ENCODE assay signal across 9 cellular contexts in genomic region chr17:1259910-1260389, GRCh38. TPM values are rescaled to one million over a fixed set of nuclear protein-coding genes. Genes with fewer than 3 reads are reported as not detected.
A peak's percentile ranks its signal among the peaks of the same experiment; 100 is the strongest.
DNase-seq lines count a peak whose midpoint lies in the region; ATAC-seq and TF ChIP-seq lines count a peak whose summit lies in the region.
"Had no signal": no experiment of that assay in that cellular context is flagged by ENCODE, and none has a peak within 500 bp of the region (broad histone marks: within the 10 kb centered on the region; RNA-seq: fewer than 3 reads in every experiment).

No MANE protein-coding gene starts in this region.

- intact Hi-C loops in posterior cingulate gyrus (cut with DNase I) = loop anchor here (1.0 to 10.0 kb wide), 2 partner anchors 72 to 255 kb away; partner anchors contain the start of gene INPP5K

- no peak overlapping the region for H3K27ac ChIP-seq in SJCRH30

- H3K27me3 Mint-ChIP-seq in progenitor cell of endocrine pancreas = peaks cover 29% of the 10 kb centered on the region

- peak overlapping the region; percentile 72 for H3K4me3 Mint-ChIP-seq in progenitor cell of endocrine pancreas (ENCODE audit: low read depth)

- H3K27me3 ChIP-seq in SJCRH30 = no peaks in the 10 kb centered on the region

- ATAC-seq in HG02870 (IDR thresholded peaks at IDR 0.05; ENCODE audit: unreplicated experiment) = no peak

- no peaks in the 10 kb centered on the region for H3K9me3 ChIP-seq in SJCRH30 (replicated peaks)

- H3K36me3 ChIP-seq in SJCRH30 = no peaks in the 10 kb centered on the region

- no peaks in the 10 kb centered on the region for H3K4me1 ChIP-seq in SJCRH30

- H3K9me3 Mint-ChIP-seq in progenitor cell of endocrine pancreas (ENCODE audit: low read depth) = no peaks in the 10 kb centered on the region

- DNase-seq in SJCRH30 (no peak), fibroblast of mammary gland (ENCODE audit: low read depth) (peak; percentile 30), progenitor cell of endocrine pancreas (ENCODE audit: low spot score, unreplicated experiment) (no peak), hippocampal formation (lab: John Stamatoyannopoulos, UW) (no peak), dedifferentiated amniotic fluid mesenchymal stem cell (ENCODE audit: extremely low spot score) (no peak), posterior cingulate gyrus (no peak)

- peaks cover 7% of the 10 kb centered on the region for H3K4me1 Mint-ChIP-seq in progenitor cell of endocrine pancreas (ENCODE audit: low read depth)

- no peak for TF ChIP-seq CTCF in fibroblast of mammary gland (conservative IDR thresholded peaks at IDR 0.05; ENCODE audit: control insufficient read depth, insufficient read depth, low read depth, low read length)
- TF ChIP-seq CTCF in progenitor cell of endocrine pancreas (IDR thresholded peaks at IDR 0.05; ENCODE audit: unreplicated experiment) = no peak

- H3K36me3 Mint-ChIP-seq in progenitor cell of endocrine pancreas (ENCODE audit: insufficient read depth) = no peaks in the 10 kb centered on the region

- H3K4me3 ChIP-seq in GM08714 (ENCODE audit: low read length) (peak overlapping the region; percentile 33; the same call in 1 of the 2 replicates), SJCRH30 (peak overlapping the region; percentile 37), fibroblast of mammary gland (ENCODE audit: control insufficient read depth, low read depth, low read length) (peak overlapping the region; percentile 55)

- H3K27ac Mint-ChIP-seq in progenitor cell of endocrine pancreas = no peak overlapping the region

RNA-seq across cellular contexts. Expression of gene BHLHA9, which starts 10.3 kb away (rescaled TPM):
- total RNA-seq in SJCRH30 (2014; rRNA removed; shearing (Covaris generic)) = not detected in 2 replicates
- total RNA-seq in progenitor cell of endocrine pancreas = not detected in 2 replicates
- total RNA-seq: left cardiac atrium had no signal

RNA-seq across cellular contexts. Expression of gene TRARG1, which starts 19.5 kb away (rescaled TPM):
- total RNA-seq in SJCRH30 (2014; rRNA removed; shearing (Covaris generic)) = not detected in 2 replicates
- total RNA-seq in progenitor cell of endocrine pancreas = not detected in 2 replicates
